In genomic region chr1:195768377-195768776, GRCh38 we compare ENCODE assay signal across 21 cellular contexts.
DNase-seq lines count a peak whose midpoint lies in the region; ATAC-seq, FAIRE-seq and TF ChIP-seq lines count a peak whose summit lies in the region.
"Had no signal": no experiment of that assay in that cellular context is flagged by ENCODE, and none has a peak within 500 bp of the region (broad histone marks: within the 10 kb centered on the region; RNA-seq: fewer than 3 reads in every experiment).

No MANE protein-coding gene starts in this region.

- H3K27ac Mint-ChIP-seq in HFFc6 (peak overlapping the region; percentile 72), neural progenitor cell (no peak overlapping the region)
- H3K27ac Mint-ChIP-seq: B cell; CD4-positive, alpha-beta T cell; CD8-positive, alpha-beta T cell had no signal

- no peaks in the 10 kb centered on the region for H3K9me3 Mint-ChIP-seq in HFFc6
- no peaks in the 10 kb centered on the region for H3K9me3 Mint-ChIP-seq in neural progenitor cell
- H3K9me3 Mint-ChIP-seq: CD8-positive, alpha-beta T cell had no signal

- H3K4me1 ChIP-seq in A549 (0 out of 3 replicates have a peak, but pooled peaks cover 11% of the 10 kb centered on the region), K562 (replicated peaks in 1 of 2; ENCODE audit: control insufficient read depth in 2 of 2, insufficient read depth in 2 of 2, low read length in 2 of 2) (peaks cover 0 to 1% of the 10 kb centered on the region in 2 experiments; a peak in 2 of 5 replicates), esophagus squamous epithelium (no peaks in the 10 kb centered on the region), neural progenitor cell (no peaks in the 10 kb centered on the region)

- H4K20me1 ChIP-seq in K562 (replicated peaks; ENCODE audit: control insufficient read depth, insufficient read depth, low read length) (no peaks in the 10 kb centered on the region), neural progenitor cell (ENCODE audit: low read depth) (no peaks in the 10 kb centered on the region)
- H4K20me1 ChIP-seq: BLaER1 treated with 17β-estradiol and CSF1 and Interleukin-3, amounts not matched to agents 10 nM and 100 nM had no signal

- no peaks in the 10 kb centered on the region for H3K27me3 Mint-ChIP-seq in HFFc6 (ENCODE audit: insufficient read depth)
- H3K27me3 Mint-ChIP-seq in neural progenitor cell (ENCODE audit: insufficient read depth, low read depth), result no peaks in the 10 kb centered on the region
- H3K27me3 Mint-ChIP-seq: B cell; CD4-positive, alpha-beta T cell had no signal

- H3K79me2 ChIP-seq in K562 (ENCODE audit: control insufficient read depth, insufficient read depth, low read length) (no peaks in the 10 kb centered on the region), neural progenitor cell (ENCODE audit: low read depth) (no peaks in the 10 kb centered on the region)

- no peak overlapping the region for H3K4me3 Mint-ChIP-seq in HFFc6
- H3K4me3 Mint-ChIP-seq in neural progenitor cell, result no peak overlapping the region
- H3K4me3 Mint-ChIP-seq: B cell; CD4-positive, alpha-beta T cell; CD8-positive, alpha-beta T cell had no signal

- POLR2A ChIA-PET in A549 (lab: Yijun Ruan, JAX) (no interaction called here), K562 (lab: Yijun Ruan, JAX) (no interaction called here)

- H2AFZ ChIP-seq in K562 (ENCODE audit: low read depth, low read length), result no peak overlapping the region
- no peak overlapping the region for H2AFZ ChIP-seq in neural progenitor cell (replicated peaks)

- FAIRE-seq in A549 (lab: Jason Lieb, UNC) (no peak), D721Med (lab: Jason Lieb, UNC) (peak; percentile 55), K562 (lab: Jason Lieb, UNC) (no peak)
- FAIRE-seq: A204.1, G401.6, GM12891, GM19239 had no signal

- no TSS peak for BruUV-seq in K562 (replicated peaks; lab: Mats Ljungman, UMichigan)

- H3K27ac ChIP-seq in A549, result no peak overlapping the region
- no peak overlapping the region for H3K27ac ChIP-seq in K562 (ENCODE audit: extremely low read depth, low read depth, low read length)
- no peak overlapping the region for H3K27ac ChIP-seq in esophagus squamous epithelium
- no peak overlapping the region for H3K27ac ChIP-seq in neural progenitor cell
- H3K27ac ChIP-seq: BLaER1 treated with 17β-estradiol and CSF1 and Interleukin-3, amounts not matched to agents 10 nM and 100 nM; C4-2B had no signal

- H3K9me1 ChIP-seq in K562 (ENCODE audit: control insufficient read depth, insufficient read depth, low read length), result no peaks in the 10 kb centered on the region

- in situ Hi-C loops in K562 (cut with MboI), result no loop called here

- H3K27me3 ChIP-seq in K562 (ENCODE audit: control insufficient read depth in 2 of 2, insufficient read depth in 2 of 2, low read length in 2 of 2) (no peaks in the 10 kb centered on the region), esophagus squamous epithelium (no peaks in the 10 kb centered on the region), neural progenitor cell (no peaks in the 10 kb centered on the region)
- H3K27me3 ChIP-seq: BLaER1 treated with 17β-estradiol and CSF1 and Interleukin-3, amounts not matched to agents 10 nM and 100 nM had no signal

- H3K36me3 ChIP-seq in K562 (ENCODE audit: control insufficient read depth, insufficient read depth, low read length), result no peaks in the 10 kb centered on the region
- no peaks in the 10 kb centered on the region for H3K36me3 ChIP-seq in esophagus squamous epithelium
- no peaks in the 10 kb centered on the region for H3K36me3 ChIP-seq in neural progenitor cell
- H3K36me3 ChIP-seq: BLaER1 treated with 17β-estradiol and CSF1 and Interleukin-3, amounts not matched to agents 10 nM and 100 nM had no signal

- intact Hi-C loops in K562 (cut with micrococcal nuclease), result no loop called here
- intact Hi-C loops in esophagus squamous epithelium (cut with DNase I), result no loop called here

- H3K4me2 ChIP-seq in A549 (no peak overlapping the region), K562 (ENCODE audit: insufficient read depth, low read length) (no peak overlapping the region), neural progenitor cell (no peak overlapping the region)
- H3K4me2 ChIP-seq: BLaER1 treated with 17β-estradiol and CSF1 and Interleukin-3, amounts not matched to agents 10 nM and 100 nM had no signal

- no peak overlapping the region for H3K4me3 ChIP-seq in A549
- no peak overlapping the region for H3K4me3 ChIP-seq in K562
- no peak overlapping the region for H3K4me3 ChIP-seq in esophagus squamous epithelium
- no peak overlapping the region for H3K4me3 ChIP-seq in neural progenitor cell
- H3K4me3 ChIP-seq: BLaER1 treated with 17β-estradiol and CSF1 and Interleukin-3, amounts not matched to agents 10 nM and 100 nM had no signal

- H3K4me1 Mint-ChIP-seq in HFFc6 (ENCODE audit: low read depth), result peaks cover 57% of the 10 kb centered on the region
- H3K4me1 Mint-ChIP-seq in neural progenitor cell, result no peaks in the 10 kb centered on the region
- H3K4me1 Mint-ChIP-seq: B cell had no signal

- TF ChIP-seq RAD21 in A549 (conservative IDR thresholded peaks at IDR 0.05 in 1 of 2, IDR thresholded peaks at IDR 0.05 in 1 of 2), result no peak
- no peak for TF ChIP-seq RAD21 in K562 (CRISPR knock-in tag; conservative IDR thresholded peaks at IDR 0.05 in 1 of 2, IDR thresholded peaks at IDR 0.05 in 1 of 2)

- TF ChIP-seq CTCF in A549 (IDR thresholded peaks at IDR 0.05) (no peak), D721Med (IDR thresholded peaks at IDR 0.05; ENCODE audit: insufficient read depth, missing control alignments) (no peak), HFFc6 (IDR thresholded peaks at IDR 0.05) (no peak), K562 (IDR thresholded peaks at IDR 0.05 in 2 of 3, conservative IDR thresholded peaks at IDR 0.05 in 1 of 3; ENCODE audit: insufficient read depth in 2 of 3, low read depth in 1 of 3, low read length in 3 of 3) (no peak), esophagus squamous epithelium (IDR thresholded peaks at IDR 0.05) (no peak), neural progenitor cell (IDR thresholded peaks at IDR 0.05) (no peak)

- CTCF ChIA-PET in A549 (lab: Yijun Ruan, JAX), result no interaction called here
- CTCF ChIA-PET in K562 (lab: Yijun Ruan, JAX; ENCODE audit: low intra/inter-chr PET ratio), result no interaction called here

- H3K9ac ChIP-seq in K562 (ENCODE audit: insufficient read depth in 1 of 2, low read depth in 2 of 2, low read length in 2 of 2) (no peak overlapping the region), neural progenitor cell (no peak overlapping the region)
- H3K9ac ChIP-seq: BLaER1 treated with 17β-estradiol and CSF1 and Interleukin-3, amounts not matched to agents 10 nM and 100 nM had no signal

- no peaks in the 10 kb centered on the region for H3F3A ChIP-seq in neural progenitor cell (ENCODE audit: low read depth)

- 67% methylated on average over 2 of the region's 2 CpGs for WGBS in A549 (ENCODE audit: missing lambda C conversion rate)
- 0% methylated on average over 2 of the region's 2 CpGs for WGBS in K562 (ENCODE audit: insufficient coverage, low coverage, missing lambda C conversion rate)
- WGBS in esophagus squamous epithelium, 2 donors, result 72 to 76% methylated on average over 2 of the region's 2 CpGs

- TF ChIP-seq POLR2A in A549 (IDR thresholded peaks at IDR 0.05; ENCODE audit: low read length), result no peak
- TF ChIP-seq POLR2A in K562 (conservative IDR thresholded peaks at IDR 0.05), result no peak
- no peak for TF ChIP-seq POLR2A in esophagus squamous epithelium (IDR thresholded peaks at IDR 0.05)

- DNase-seq in A549 (ENCODE audit: low read depth in 1 of 2, low spot score in 1 of 2) (no peak), D721Med (ENCODE audit: insufficient read length, low spot score) (no peak), HFFc6 (no peak), K562 (ENCODE audit: extremely low read depth in 1 of 4, low spot score in 3 of 4) (no peak), esophagus squamous epithelium (lab: John Stamatoyannopoulos, UW) (no peak), NCI-H345 (lab: John Stamatoyannopoulos, UW) (no peak), neural progenitor cell (ENCODE audit: low spot score) (no peak)
- DNase-seq: 8988T; AML-193; CD4-positive, alpha-beta T cell; CD8-positive, alpha-beta T cell; COR-L47; DMS79 treated with DMSO at 0.1 percent for 48 hours; GF-D8 had no signal

- no peak for TF ChIP-seq EP300 in A549 (IDR thresholded peaks at IDR 0.05)
- TF ChIP-seq EP300 in K562 (IDR thresholded peaks at IDR 0.05; ENCODE audit: low read length), result no peak

- ATAC-seq in A549 (no peak), K562 (no peak)
- ATAC-seq: CD8-positive, alpha-beta T cell had no signal

- H3K9me3 ChIP-seq in A549, result no peaks in the 10 kb centered on the region
- no peaks in the 10 kb centered on the region for H3K9me3 ChIP-seq in K562 (replicated peaks; ENCODE audit: control insufficient read depth, insufficient read depth, low read depth, low read length)
- peaks cover 0 to 3% (median 0%) of the 10 kb centered on the region in 3 donors for H3K9me3 ChIP-seq in esophagus squamous epithelium
- no peaks in the 10 kb centered on the region for H3K9me3 ChIP-seq in neural progenitor cell (ENCODE audit: low read depth)
- H3K9me3 ChIP-seq: BLaER1 treated with 17β-estradiol and CSF1 and Interleukin-3, amounts not matched to agents 10 nM and 100 nM had no signal

- H3K36me3 Mint-ChIP-seq in HFFc6 (ENCODE audit: low read depth), result peaks cover 8% of the 10 kb centered on the region; the same call in 1 of the 2 replicates
- no peaks in the 10 kb centered on the region for H3K36me3 Mint-ChIP-seq in neural progenitor cell
- H3K36me3 Mint-ChIP-seq: CD8-positive, alpha-beta T cell had no signal

TF ChIP-seq in A549, 52 proteins besides CTCF, POLR2A, EP300 and RAD21:
- peak; percentile 36; the same call in 1 of the 2 replicates for TF ChIP-seq NFE2L2 (conservative IDR thresholded peaks at IDR 0.05; ENCODE audit: low read length)
- peak; percentile 75 for TF ChIP-seq MAFK (IDR thresholded peaks at IDR 0.05; ENCODE audit: partially characterized antibody)
- TF ChIP-seq POLR2AphosphoS2 (conservative IDR thresholded peaks at IDR 0.05; ENCODE audit: low read length), result no peak
- TF ChIP-seq SMC3 (IDR thresholded peaks at IDR 0.05), result no peak
- no peak for TF ChIP-seq RARB (CRISPR knock-in tag; IDR thresholded peaks at IDR 0.05)
TF ChIP-seq in A549: peak in this region for 2.

TF ChIP-seq in K562, 482 proteins besides CTCF, POLR2A, EP300 and RAD21 (continues in another document):
- TF ChIP-seq DLX4 (CRISPR knock-in tag; IDR thresholded peaks at IDR 0.05) (no peak), NCOA6 (IDR thresholded peaks at IDR 0.05) (no peak), CBFA2T3 (IDR thresholded peaks at IDR 0.05) (no peak)

Comparison
In these comparisons a context has a peak if more than half of its experiments do, and no peak if none do; other contexts are left out.
1. Of the 35 proteins assayed by ChIP-seq in both K562 and A549: peak only in K562: none; only in A549: MAFK; in both: none; in neither: 34.